Comparison of ENCODE assay signal across 1 cellular context in the genomic region with DNA sequence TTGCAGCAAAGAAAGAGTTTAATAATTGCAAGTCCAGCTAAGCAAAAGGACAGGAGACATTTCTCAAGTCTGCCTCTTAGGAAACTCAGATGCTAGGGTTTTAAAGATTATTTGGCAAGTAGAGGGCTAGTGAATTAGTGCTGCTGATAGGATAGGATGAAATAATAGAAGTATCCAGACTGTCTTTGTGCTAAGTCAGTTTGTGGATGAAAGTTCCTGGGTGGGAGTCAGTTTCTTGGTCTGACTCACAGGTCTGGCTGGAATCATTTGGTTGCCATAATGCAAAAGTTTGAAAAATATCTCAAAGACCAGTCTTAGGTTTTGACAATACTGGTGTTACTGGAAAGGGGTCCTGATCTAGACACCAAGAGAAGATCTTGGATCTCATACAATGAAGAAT.
TF ChIP-seq lines count a peak whose summit lies in the region.

No MANE protein-coding gene starts in this region.

TF ChIP-seq in SK-N-SH, 30 proteins besides CTCF, POLR2A, EP300 and RAD21 (continued from another document):
- TF ChIP-seq NRF1 (IDR thresholded peaks at IDR 0.05; ENCODE audit: low read depth, low read length) (no peak), SMC3 (IDR thresholded peaks at IDR 0.05; ENCODE audit: low read depth, low read length) (no peak), NFIC (IDR thresholded peaks at IDR 0.05; ENCODE audit: borderline replicate concordance) (no peak), TAF1 (IDR thresholded peaks at IDR 0.05; ENCODE audit: borderline replicate concordance, low read depth, low read length) (no peak), MXI1 (IDR thresholded peaks at IDR 0.05; ENCODE audit: low read depth, low read length) (no peak), RFX5 (IDR thresholded peaks at IDR 0.05; ENCODE audit: low read length) (no peak), JUND (IDR thresholded peaks at IDR 0.05) (no peak)
- TF ChIP-seq, protein P1, sequence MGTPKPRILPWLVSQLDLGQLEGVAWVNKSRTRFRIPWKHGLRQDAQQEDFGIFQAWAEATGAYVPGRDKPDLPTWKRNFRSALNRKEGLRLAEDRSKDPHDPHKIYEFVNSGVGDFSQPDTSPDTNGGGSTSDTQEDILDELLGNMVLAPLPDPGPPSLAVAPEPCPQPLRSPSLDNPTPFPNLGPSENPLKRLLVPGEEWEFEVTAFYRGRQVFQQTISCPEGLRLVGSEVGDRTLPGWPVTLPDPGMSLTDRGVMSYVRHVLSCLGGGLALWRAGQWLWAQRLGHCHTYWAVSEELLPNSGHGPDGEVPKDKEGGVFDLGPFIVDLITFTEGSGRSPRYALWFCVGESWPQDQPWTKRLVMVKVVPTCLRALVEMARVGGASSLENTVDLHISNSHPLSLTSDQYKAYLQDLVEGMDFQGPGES (IDR thresholded peaks at IDR 0.05; ENCODE audit: low read depth, low read length): no peak
- TF ChIP-seq, protein P2, sequence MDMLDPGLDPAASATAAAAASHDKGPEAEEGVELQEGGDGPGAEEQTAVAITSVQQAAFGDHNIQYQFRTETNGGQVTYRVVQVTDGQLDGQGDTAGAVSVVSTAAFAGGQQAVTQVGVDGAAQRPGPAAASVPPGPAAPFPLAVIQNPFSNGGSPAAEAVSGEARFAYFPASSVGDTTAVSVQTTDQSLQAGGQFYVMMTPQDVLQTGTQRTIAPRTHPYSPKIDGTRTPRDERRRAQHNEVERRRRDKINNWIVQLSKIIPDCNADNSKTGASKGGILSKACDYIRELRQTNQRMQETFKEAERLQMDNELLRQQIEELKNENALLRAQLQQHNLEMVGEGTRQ (IDR thresholded peaks at IDR 0.05; ENCODE audit: borderline replicate concordance, low read depth, low read length): no peak
